Comparison of ENCODE assay signal across 1 cellular context in genomic region chr15:51726302-51727073, GRCh38.
A peak's percentile ranks its signal among the peaks of the same experiment; 100 is the strongest.
TF ChIP-seq lines count a peak whose summit lies in the region.

No MANE protein-coding gene starts in this region.

TF ChIP-seq in HEK293, 187 proteins besides CTCF, POLR2A, EP300 and RAD21 (continued from another document):
- TF ChIP-seq PATZ1 (tag by site-specific recombination; IDR thresholded peaks at IDR 0.05) (peak; percentile 64), ZFP41 (tag by site-specific recombination; IDR thresholded peaks at IDR 0.05; ENCODE audit: borderline replicate concordance) (no peak), PRDM4 (tag by site-specific recombination; IDR thresholded peaks at IDR 0.05) (no peak), ZNF600 (tag by site-specific recombination; IDR thresholded peaks at IDR 0.05) (peak; percentile 68), ZBTB21 (tag by site-specific recombination; IDR thresholded peaks at IDR 0.05) (no peak), ZNF513 (tag by site-specific recombination; IDR thresholded peaks at IDR 0.05) (no peak), ZNF23 (tag by site-specific recombination; IDR thresholded peaks at IDR 0.05; ENCODE audit: borderline replicate concordance) (no peak), ZNF501 (tag by site-specific recombination; IDR thresholded peaks at IDR 0.05) (no peak), ZNF610 (tag by site-specific recombination; IDR thresholded peaks at IDR 0.05; ENCODE audit: borderline replicate concordance) (no peak), HOXA7 (CRISPR knock-in tag; IDR thresholded peaks at IDR 0.05; ENCODE audit: borderline replicate concordance) (no peak), ZNF549 (tag by site-specific recombination; IDR thresholded peaks at IDR 0.05) (no peak), ZNF239 (tag by site-specific recombination; IDR thresholded peaks at IDR 0.05) (no peak), SCRT1 (tag by site-specific recombination; IDR thresholded peaks at IDR 0.05; ENCODE audit: borderline replicate concordance) (no peak), ZNF324 (tag by site-specific recombination; IDR thresholded peaks at IDR 0.05) (no peak), INSM2 (tag by site-specific recombination; IDR thresholded peaks at IDR 0.05) (no peak), KLF10 (tag by site-specific recombination; IDR thresholded peaks at IDR 0.05) (no peak), ZIC2 (tag by site-specific recombination; IDR thresholded peaks at IDR 0.05) (peak; percentile 51), ZNF398 (tag by site-specific recombination; IDR thresholded peaks at IDR 0.05) (no peak)
TF ChIP-seq in HEK293: peak in this region for 13.
